35 cellular contexts compared by ENCODE assay signal in the genomic region with DNA sequence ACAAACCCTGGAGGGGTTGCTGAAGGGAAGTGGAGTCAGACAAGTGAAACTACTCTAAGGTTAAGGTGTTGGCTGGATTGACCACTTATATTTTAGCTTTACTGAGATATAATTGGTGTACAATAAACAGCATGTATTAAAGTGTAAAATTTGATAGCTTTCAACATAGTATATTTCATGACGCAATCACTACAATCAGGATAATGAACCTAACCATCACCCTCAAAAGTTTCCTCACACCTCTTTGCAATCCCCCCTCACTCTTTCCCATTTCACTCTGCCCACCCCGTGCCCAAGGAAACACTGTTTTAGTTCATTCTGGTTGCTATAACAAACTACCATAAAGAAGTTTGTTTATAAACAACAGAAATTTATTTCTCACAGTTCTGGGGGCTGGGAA.
"Had no signal": no experiment of that assay in that cellular context is flagged by ENCODE, and none has a peak within 500 bp of the region (broad histone marks: within the 10 kb centered on the region; RNA-seq: fewer than 3 reads in every experiment).

No MANE protein-coding gene starts in this region.

- H3K27me3 ChIP-seq: MG63 had no signal

- H3K9me3 ChIP-seq: MG63 had no signal

- H3K36me3 ChIP-seq: MG63 had no signal

- H3K4me3 ChIP-seq: MG63 had no signal

- DNase-seq: Karpas-422, Kasumi-1, MG63, MM.1S, MV-4-11, NCI-H1048, NCI-H1092, NCI-H1092 treated with DMSO at 0.1 percent for 48 hours, NCI-H1105, NCI-H1105 treated with DMSO at 0.1 percent for 48 hours, NCI-H1417, NCI-H1417 treated with DMSO at 0.1 percent for 48 hours, NCI-H1436, NCI-H1436 treated with DMSO at 0.1 percent for 48 hours, NCI-H146, NCI-H1694, NCI-H1694 treated with DMSO at 0.1 percent for 48 hours, NCI-H187, NCI-H187 treated with DMSO at 0.1 percent for 48 hours, NCI-H1930, NCI-H2029, NCI-H2029 treated with DMSO at 0.1 percent for 48 hours, NCI-H2081, NCI-H2081 treated with DMSO at 0.1 percent for 48 hours, NCI-H2107, NCI-H2171, NCI-H2171 treated with DMSO at 0.1 percent for 48 hours, NCI-H2227 treated with DMSO at 0.1 percent for 48 hours, NCI-H226, NCI-H345, NCI-H446, NCI-H446 treated with DMSO at 0.1 percent for 48 hours, NCI-H510A, NCI-H510A treated with DMSO at 0.1 percent for 48 hours, NCI-H524 had no signal
